ENCODE assay signal across 1 cellular context in genomic region chr10:32023264-32023663, GRCh38.
A peak's percentile ranks its signal among the peaks of the same experiment; 100 is the strongest.
TF ChIP-seq lines count a peak whose summit lies in the region.

No MANE protein-coding gene starts in this region.

TF ChIP-seq in HepG2, 621 proteins besides CTCF, POLR2A, EP300 and RAD21 (continued from another document and continues in another):
- peak; percentile 43; the same call in 1 of the 2 replicates for TF ChIP-seq AHDC1 (CRISPR knock-in tag; IDR thresholded peaks at IDR 0.05; ENCODE audit: borderline replicate concordance)
- TF ChIP-seq ERF (CRISPR knock-in tag; IDR thresholded peaks at IDR 0.05): 0 out of 2 replicates have a peak, but pooled peaks have one; percentile 38
- no peak for TF ChIP-seq SOX6 (IDR thresholded peaks at IDR 0.05)
- peak; percentile 49; the same call in 1 of the 2 replicates for TF ChIP-seq SOX6 (CRISPR knock-in tag; IDR thresholded peaks at IDR 0.05)
- TF ChIP-seq TFE3 (CRISPR knock-in tag; IDR thresholded peaks at IDR 0.05): 0 out of 2 replicates have a peak, but pooled peaks have one; percentile 23
- no peak for TF ChIP-seq ZNF234 (CRISPR knock-in tag; conservative IDR thresholded peaks at IDR 0.05)
- TF ChIP-seq NCOA2 (CRISPR knock-in tag; IDR thresholded peaks at IDR 0.05): 0 out of 2 replicates have a peak, but pooled peaks have one; percentile 18
- TF ChIP-seq BHLHE40 (IDR thresholded peaks at IDR 0.05; ENCODE audit: low read length): 0 out of 2 replicates have a peak, but pooled peaks have one; percentile 27
- peak; percentile 86 for TF ChIP-seq SOX5 (CRISPR knock-in tag; IDR thresholded peaks at IDR 0.05; ENCODE audit: borderline replicate concordance)
- TF ChIP-seq KDM6A (CRISPR knock-in tag; IDR thresholded peaks at IDR 0.05; ENCODE audit: low read depth): peak; percentile 50; the same call in 1 of the 2 replicates
- TF ChIP-seq THAP11 (CRISPR knock-in tag; IDR thresholded peaks at IDR 0.05): 0 out of 2 replicates have a peak, but pooled peaks have one; percentile 35
- no peak for TF ChIP-seq CREB1 (IDR thresholded peaks at IDR 0.05)
- no peak for TF ChIP-seq CREB1 (CRISPR knock-in tag; IDR thresholded peaks at IDR 0.05)
- TF ChIP-seq ARID5B (CRISPR knock-in tag; IDR thresholded peaks at IDR 0.05): peak; percentile 62
- TF ChIP-seq SMARCE1 (IDR thresholded peaks at IDR 0.05; ENCODE audit: borderline replicate concordance): no peak
- no peak for TF ChIP-seq ZFYVE20 (CRISPR knock-in tag; IDR thresholded peaks at IDR 0.05; ENCODE audit: borderline replicate concordance, low read depth)
- peak; percentile 84 for TF ChIP-seq HNF1A (IDR thresholded peaks at IDR 0.05; ENCODE audit: low read depth)
- peak; percentile 73; the same call in 1 of the 2 replicates for TF ChIP-seq HNF1A (CRISPR knock-in tag; IDR thresholded peaks at IDR 0.05; ENCODE audit: borderline replicate concordance)
- TF ChIP-seq FOXP4 (CRISPR knock-in tag; IDR thresholded peaks at IDR 0.05): peak; percentile 53
- TF ChIP-seq TCF12 (IDR thresholded peaks at IDR 0.05): no peak
- no peak for TF ChIP-seq TCF12 (CRISPR knock-in tag; IDR thresholded peaks at IDR 0.05)
- TF ChIP-seq MED1 (CRISPR knock-in tag; IDR thresholded peaks at IDR 0.05): 0 out of 2 replicates have a peak, but pooled peaks have one; percentile 19
- 0 out of 2 replicates have a peak, but pooled peaks have one; percentile 29 for TF ChIP-seq DRAP1 (CRISPR knock-in tag; IDR thresholded peaks at IDR 0.05)
- TF ChIP-seq GATAD2A (CRISPR knock-in tag; IDR thresholded peaks at IDR 0.05): peak; percentile 22; the same call in 1 of the 2 replicates
- no peak for TF ChIP-seq ZNF276 (CRISPR knock-in tag; IDR thresholded peaks at IDR 0.05; ENCODE audit: low read depth)
- TF ChIP-seq KLF16 (CRISPR knock-in tag; IDR thresholded peaks at IDR 0.05): 0 out of 4 replicates have a peak, but pooled peaks of 1 of the 2 experiments have one; percentile 41
- peak; percentile 38; the same call in 1 of the 2 replicates for TF ChIP-seq SAP130 (CRISPR knock-in tag; IDR thresholded peaks at IDR 0.05; ENCODE audit: low read depth)
- TF ChIP-seq FOXC1 (CRISPR knock-in tag; IDR thresholded peaks at IDR 0.05; ENCODE audit: borderline replicate concordance): no peak
- no peak for TF ChIP-seq SOX13 (IDR thresholded peaks at IDR 0.05)
- peak in 1 of 2 experiments; percentile 74; a peak in 1 of 4 replicates for TF ChIP-seq SOX13 (CRISPR knock-in tag; conservative IDR thresholded peaks at IDR 0.05 in 1 of 2, IDR thresholded peaks at IDR 0.05 in 1 of 2)
- TF ChIP-seq RBM22 (optimal IDR thresholded peaks at IDR 0.05; ENCODE audit: low read length): peak; percentile 79
- TF ChIP-seq PAXIP1 (CRISPR knock-in tag; conservative IDR thresholded peaks at IDR 0.05): peak; percentile 82
- TF ChIP-seq ZNF143 (CRISPR knock-in tag; IDR thresholded peaks at IDR 0.05): no peak
